In the genomic region with DNA sequence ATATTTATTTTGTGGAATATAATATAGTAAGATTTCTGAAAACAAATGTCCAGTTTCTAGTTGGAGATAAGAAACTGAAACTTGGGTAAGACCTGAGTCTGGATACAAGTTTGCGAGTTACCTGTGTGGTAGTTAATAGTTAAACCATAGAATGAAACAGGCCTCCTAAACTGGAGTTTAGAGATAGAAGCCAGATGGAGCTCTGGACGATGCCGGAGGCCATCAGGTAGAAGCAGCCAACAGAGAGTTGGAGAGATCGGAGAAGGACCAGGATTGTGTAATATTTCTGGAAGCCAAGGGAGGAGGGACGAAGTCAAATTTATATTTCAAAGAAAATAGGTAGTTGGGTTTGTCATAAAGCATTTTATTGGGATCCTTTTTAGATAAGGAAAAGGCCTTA, we compare ENCODE assay signal across 16 cellular contexts. TPM values are rescaled to one million over a fixed set of nuclear protein-coding genes. Genes with fewer than 3 reads are reported as not detected.
DNase-seq lines count a peak whose midpoint lies in the region; ATAC-seq, FAIRE-seq and TF ChIP-seq lines count a peak whose summit lies in the region.
"Had no signal": no experiment of that assay in that cellular context is flagged by ENCODE, and none has a peak within 500 bp of the region (broad histone marks: within the 10 kb centered on the region; RNA-seq: fewer than 3 reads in every experiment).

No MANE protein-coding gene starts in this region.

- H3K27ac ChIP-seq in 22Rv1 (peak overlapping the region; percentile 41), DOHH2 (ENCODE audit: low read depth, low read length) (peak overlapping the region; percentile 93)
- H3K27ac ChIP-seq: PC-9 had no signal

- no peak for DNase-seq in activated naive CD8-positive, alpha-beta T cell treated with anti-CD3 and anti-CD28 coated beads, Interleukin-2, amount 10 ng/mL, durations not matched to agents 7 days and 5 days
- no peak for DNase-seq in mesothelial cell of epicardium (ENCODE audit: low spot score in 2 of 2, unreplicated experiment in 2 of 2)
- no peak for DNase-seq in SK-N-DZ (ENCODE audit: low spot score)
- DNase-seq in RCC 7860 (ENCODE audit: low spot score) = no peak
- DNase-seq in stimulated activated CD4-positive, alpha-beta T cell treated with anti-CD3 and anti-CD28 coated beads, Interleukin-12 subunit alpha, Interleukin-12 subunit beta, amount 100 ng/mL, for 4 hours = no peak
- DNase-seq: DMS79, endodermal cell, foreskin fibroblast, mesendoderm, NCI-H1694 treated with DMSO at 0.1 percent for 48 hours, NCI-H524, PC-9 had no signal

- H3K36me3 Mint-ChIP-seq in activated naive CD8-positive, alpha-beta T cell treated with anti-CD3 and anti-CD28 coated beads, Interleukin-2, amount 10 ng/mL, durations not matched to agents 7 days and 5 days = peaks cover 40% of the 10 kb centered on the region
- H3K36me3 Mint-ChIP-seq in mesothelial cell of epicardium = peaks cover 30% of the 10 kb centered on the region

- peaks cover 61% of the 10 kb centered on the region for H3K4me1 Mint-ChIP-seq in activated naive CD8-positive, alpha-beta T cell treated with anti-CD3 and anti-CD28 coated beads, Interleukin-2, amount 10 ng/mL, durations not matched to agents 7 days and 5 days
- peaks cover 10% of the 10 kb centered on the region for H3K4me1 Mint-ChIP-seq in mesothelial cell of epicardium

- no peak for FAIRE-seq in RCC 7860 (lab: Jason Lieb, UNC)

- H3K9me3 Mint-ChIP-seq in activated naive CD8-positive, alpha-beta T cell treated with anti-CD3 and anti-CD28 coated beads, Interleukin-2, amount 10 ng/mL, durations not matched to agents 7 days and 5 days = no peaks in the 10 kb centered on the region
- no peaks in the 10 kb centered on the region for H3K9me3 Mint-ChIP-seq in mesothelial cell of epicardium
- H3K9me3 Mint-ChIP-seq: endodermal cell had no signal

- peak overlapping the region; percentile 89; the same call in 1 of the 2 replicates for H3K4me2 ChIP-seq in DOHH2 (ENCODE audit: low read length)
- H3K4me2 ChIP-seq: PC-9 had no signal

- peaks cover 81% of the 10 kb centered on the region for H3K4me1 ChIP-seq in DOHH2 (ENCODE audit: control insufficient read depth, low read length)

- H3K27me3 Mint-ChIP-seq in activated naive CD8-positive, alpha-beta T cell treated with anti-CD3 and anti-CD28 coated beads, Interleukin-2, amount 10 ng/mL, durations not matched to agents 7 days and 5 days = no peaks in the 10 kb centered on the region
- H3K27me3 Mint-ChIP-seq in mesothelial cell of epicardium (ENCODE audit: low read depth) = no peaks in the 10 kb centered on the region

- TF ChIP-seq CTCF in 22Rv1 (IDR thresholded peaks at IDR 0.05) (no peak), DOHH2 (IDR thresholded peaks at IDR 0.05; ENCODE audit: low read depth, low read length, poor library complexity, severe bottlenecking) (no peak), mesothelial cell of epicardium (IDR thresholded peaks at IDR 0.05; ENCODE audit: unreplicated experiment) (no peak)

- POLR2A ChIA-PET in activated naive CD8-positive, alpha-beta T cell treated with anti-CD3 and anti-CD28 coated beads, Interleukin-2, amount 10 ng/mL, durations not matched to agents 7 days and 5 days (lab: Charles Lee) = interaction anchor here (1.6 to 4.8 kb wide), 2 partner anchors 40 to 49 kb away, joined by 3 to 39 read pairs; no protein-coding TSS in a partner anchor

- H3K9me2 ChIP-seq in DOHH2 (replicated peaks; ENCODE audit: control insufficient read depth, low read length) = no peaks in the 10 kb centered on the region

- no peaks in the 10 kb centered on the region for H3K27me3 ChIP-seq in DOHH2 (ENCODE audit: control insufficient read depth, low read length)

- no peaks in the 10 kb centered on the region for H4K20me1 ChIP-seq in DOHH2 (ENCODE audit: control insufficient read depth, insufficient read depth, low read depth, low read length)

- peaks cover 88% of the 10 kb centered on the region for H3K36me3 ChIP-seq in DOHH2 (ENCODE audit: control insufficient read depth, low read length)

- no peak overlapping the region for H3K4me3 ChIP-seq in DOHH2 (ENCODE audit: low read length)
- H3K4me3 ChIP-seq: PC-9, skin epidermis had no signal

- no peaks in the 10 kb centered on the region for H3K9me3 ChIP-seq in DOHH2 (ENCODE audit: control insufficient read depth, insufficient read depth, low read length)

- peaks cover 83% of the 10 kb centered on the region for H3K79me2 ChIP-seq in DOHH2 (ENCODE audit: control insufficient read depth, low read length)

- no peak overlapping the region for H3K4me3 Mint-ChIP-seq in activated naive CD8-positive, alpha-beta T cell treated with anti-CD3 and anti-CD28 coated beads, Interleukin-2, amount 10 ng/mL, durations not matched to agents 7 days and 5 days
- no peak overlapping the region for H3K4me3 Mint-ChIP-seq in mesothelial cell of epicardium
- H3K4me3 Mint-ChIP-seq: endodermal cell had no signal

- H3F3A ChIP-seq in DOHH2 (ENCODE audit: control insufficient read depth, insufficient read depth) = peaks cover 45% of the 10 kb centered on the region

- ATAC-seq in activated naive CD8-positive, alpha-beta T cell treated with anti-CD3 and anti-CD28 coated beads, Interleukin-2, amount 10 ng/mL, durations not matched to agents 7 days and 5 days (ENCODE audit: low read depth) = no peak
- ATAC-seq in HG03039 (IDR thresholded peaks at IDR 0.05; ENCODE audit: unreplicated experiment) = no peak

- H3K27ac Mint-ChIP-seq in activated naive CD8-positive, alpha-beta T cell treated with anti-CD3 and anti-CD28 coated beads, Interleukin-2, amount 10 ng/mL, durations not matched to agents 7 days and 5 days = peak overlapping the region; percentile 13
- peak overlapping the region; percentile 32 for H3K27ac Mint-ChIP-seq in mesothelial cell of epicardium
- H3K27ac Mint-ChIP-seq: endodermal cell had no signal

RNA-seq across cellular contexts. Expression of a gene that starts 45.1 kb away (rescaled TPM):
- 100 to 1,000 TPM; 118 to 124 TPM for total RNA-seq in activated naive CD8-positive, alpha-beta T cell treated with anti-CD3 and anti-CD28 coated beads, Interleukin-2, amount 10 ng/mL, durations not matched to agents 7 days and 5 days
- total RNA-seq in mesothelial cell of epicardium = 144 to 160 TPM (median 149 TPM) in 3 replicates
- 28.8 and 29.1 TPM in 2 replicates for polyA plus RNA-seq in SK-N-DZ (2014; cell fraction: cytosol; rRNA removed)
- 14.1 and 24.3 TPM in 2 replicates for polyA plus RNA-seq in SK-N-DZ (2014; cell fraction: nucleus; rRNA removed)

RNA-seq across cellular contexts. Expression of a gene that starts 46.8 kb away (rescaled TPM):
- total RNA-seq in activated naive CD8-positive, alpha-beta T cell treated with anti-CD3 and anti-CD28 coated beads, Interleukin-2, amount 10 ng/mL, durations not matched to agents 7 days and 5 days = 10 to 100 TPM; 21.5 TPM
- total RNA-seq in mesothelial cell of epicardium = 10.7 to 14.0 TPM (median 13.1 TPM) in 3 replicates
- 10.4 and 13.6 TPM in 2 replicates for polyA plus RNA-seq in SK-N-DZ (2014; cell fraction: cytosol; rRNA removed)
- 5.5 and 6.5 TPM in 2 replicates for polyA plus RNA-seq in SK-N-DZ (2014; cell fraction: nucleus; rRNA removed)
